1 cellular context compared by ENCODE assay signal in genomic region chr1:116489231-116489697, GRCh38.
TF ChIP-seq lines count a peak whose summit lies in the region.

No MANE protein-coding gene starts in this region.

TF ChIP-seq in HepG2, 621 proteins besides CTCF, POLR2A, EP300 and RAD21 (continued from another document and continues in another):
- TF ChIP-seq HOMEZ (CRISPR knock-in tag; IDR thresholded peaks at IDR 0.05; ENCODE audit: low read depth) (peak; percentile 89), HHEX (CRISPR knock-in tag; IDR thresholded peaks at IDR 0.05) (no peak), IRF1 (CRISPR knock-in tag; IDR thresholded peaks at IDR 0.05; ENCODE audit: low read depth) (no peak), ZNF816 (CRISPR knock-in tag; IDR thresholded peaks at IDR 0.05; ENCODE audit: borderline replicate concordance) (peak; percentile 46; the same call in 1 of the 2 replicates), ZNF331 (CRISPR knock-in tag; IDR thresholded peaks at IDR 0.05) (0 out of 2 replicates have a peak, but pooled peaks have one; percentile 55), ELF1 (CRISPR knock-in tag; IDR thresholded peaks at IDR 0.05) (peak; percentile 73; the same call in 1 of the 2 replicates), ARNTL (CRISPR knock-in tag; IDR thresholded peaks at IDR 0.05) (peak; percentile 76), MXD1 (CRISPR knock-in tag; IDR thresholded peaks at IDR 0.05) (no peak), HOXA7 (CRISPR knock-in tag; IDR thresholded peaks at IDR 0.05) (no peak), SATB2 (CRISPR knock-in tag; IDR thresholded peaks at IDR 0.05) (no peak), RBFOX2 (IDR thresholded peaks at IDR 0.05; ENCODE audit: low read depth, low read length) (peak; percentile 35; the same call in 1 of the 2 replicates), FOXP1 (IDR thresholded peaks at IDR 0.05) (no peak), FOXP1 (CRISPR knock-in tag; IDR thresholded peaks at IDR 0.05) (peak; percentile 59), TFAP4 (IDR thresholded peaks at IDR 0.05; ENCODE audit: borderline replicate concordance, low read depth) (peak; percentile 66; the same call in 1 of the 2 replicates), NCOA2 (CRISPR knock-in tag; IDR thresholded peaks at IDR 0.05) (peak; percentile 92), RFX1 (IDR thresholded peaks at IDR 0.05) (no peak), FOSL2 (CRISPR knock-in tag; IDR thresholded peaks at IDR 0.05) (peak; percentile 98), FOXP4 (CRISPR knock-in tag; IDR thresholded peaks at IDR 0.05) (peak; percentile 69), RNF2 (conservative IDR thresholded peaks at IDR 0.05; ENCODE audit: low read depth) (0 out of 2 replicates have a peak, but pooled peaks have one; percentile 39), USF2 (IDR thresholded peaks at IDR 0.05; ENCODE audit: low read depth, low read length) (peak; percentile 82), USF2 (CRISPR knock-in tag; IDR thresholded peaks at IDR 0.05; ENCODE audit: borderline replicate concordance) (peak; percentile 19; the same call in 1 of the 2 replicates), TEF (CRISPR knock-in tag; IDR thresholded peaks at IDR 0.05) (no peak), SPEN (CRISPR knock-in tag; IDR thresholded peaks at IDR 0.05; ENCODE audit: low read depth) (no peak), ZNF432 (CRISPR knock-in tag; IDR thresholded peaks at IDR 0.05; ENCODE audit: borderline replicate concordance) (no peak), ZNF704 (CRISPR knock-in tag; IDR thresholded peaks at IDR 0.05; ENCODE audit: borderline replicate concordance) (no peak), KLF16 (CRISPR knock-in tag; IDR thresholded peaks at IDR 0.05) (0 out of 4 replicates have a peak, but pooled peaks of 1 of the 2 experiments have one; percentile 66), FOXA3 (CRISPR knock-in tag; IDR thresholded peaks at IDR 0.05) (peak; percentile 80), PAXIP1 (CRISPR knock-in tag; conservative IDR thresholded peaks at IDR 0.05) (peak; percentile 78), KLF9 (CRISPR knock-in tag; IDR thresholded peaks at IDR 0.05; ENCODE audit: low read depth) (0 out of 2 replicates have a peak, but pooled peaks have one; percentile 22), RARA (CRISPR knock-in tag; IDR thresholded peaks at IDR 0.05) (peak; percentile 83), ZNF607 (CRISPR knock-in tag; IDR thresholded peaks at IDR 0.05; ENCODE audit: borderline replicate concordance) (peak; percentile 61; the same call in 1 of the 2 replicates), SMAD3 (CRISPR knock-in tag; IDR thresholded peaks at IDR 0.05) (peak; percentile 62; the same call in 1 of the 2 replicates), ARNT (IDR thresholded peaks at IDR 0.05) (no peak), TBL1XR1 (IDR thresholded peaks at IDR 0.05; ENCODE audit: borderline replicate concordance, low read length, partially characterized antibody) (peak; percentile 42), SSRP1 (CRISPR knock-in tag; IDR thresholded peaks at IDR 0.05) (peak; percentile 60), KDM6A (CRISPR knock-in tag; IDR thresholded peaks at IDR 0.05; ENCODE audit: low read depth) (peak; percentile 38; the same call in 1 of the 2 replicates), TRIM24 (CRISPR knock-in tag; IDR thresholded peaks at IDR 0.05) (no peak), SNAI1 (CRISPR knock-in tag; IDR thresholded peaks at IDR 0.05; ENCODE audit: borderline replicate concordance) (no peak), TEAD3 (CRISPR knock-in tag; optimal IDR thresholded peaks at IDR 0.05; ENCODE audit: borderline replicate concordance) (peak; percentile 71), AHDC1 (CRISPR knock-in tag; IDR thresholded peaks at IDR 0.05; ENCODE audit: borderline replicate concordance) (peak; percentile 87; the same call in 1 of the 2 replicates), MAZ (IDR thresholded peaks at IDR 0.05; ENCODE audit: borderline replicate concordance, low read depth, low read length) (no peak), MAZ (CRISPR knock-in tag; IDR thresholded peaks at IDR 0.05; ENCODE audit: low read depth) (no peak)
